ENCODE assay signal across 8 cellular contexts in the genomic region with DNA sequence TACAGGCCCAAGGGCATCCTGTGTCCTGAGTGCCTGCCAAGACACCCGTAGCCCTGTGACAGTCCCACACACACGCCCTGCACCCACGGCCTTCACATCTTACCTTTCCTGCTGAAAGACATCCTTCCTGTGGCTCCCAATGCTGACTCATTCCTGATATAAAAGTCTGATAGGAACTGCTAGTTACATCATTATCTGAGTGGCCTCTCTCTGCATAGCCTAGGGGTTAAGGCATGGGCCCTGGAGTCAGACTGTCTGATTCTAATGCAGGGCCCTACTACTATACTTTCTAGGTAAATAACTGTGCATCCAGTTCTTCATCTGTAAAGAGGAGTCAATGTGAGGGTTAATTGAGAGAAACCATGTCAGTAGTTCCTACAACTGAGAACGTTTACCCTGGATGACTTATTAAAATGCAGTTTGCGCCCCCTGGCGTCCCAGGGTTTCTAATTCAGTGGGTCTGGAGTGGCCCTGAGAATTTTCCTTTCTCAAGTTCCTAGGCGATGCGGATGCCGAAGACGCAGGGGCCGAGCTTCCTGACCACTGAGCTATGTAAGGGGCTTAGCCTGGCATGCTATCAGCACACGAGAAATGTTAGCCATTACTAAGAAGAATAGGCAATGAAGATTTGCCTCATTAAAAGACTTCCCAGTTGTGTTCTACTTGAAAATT. TPM values are rescaled to one million over a fixed set of nuclear protein-coding genes. Genes with fewer than 3 reads are reported as not detected.
A peak's percentile ranks its signal among the peaks of the same experiment; 100 is the strongest.
DNase-seq lines count a peak whose midpoint lies in the region; ATAC-seq and TF ChIP-seq lines count a peak whose summit lies in the region.

No MANE protein-coding gene starts in this region.

- H3K4me1 ChIP-seq in MM.1S (ENCODE audit: low read length): no peaks in the 10 kb centered on the region
- H3K4me1 ChIP-seq in SJSA1 (replicated peaks): peaks cover 26% of the 10 kb centered on the region

- H3K9me3 ChIP-seq in MM.1S (replicated peaks; ENCODE audit: insufficient read depth, low read length) (no peaks in the 10 kb centered on the region), SJSA1 (replicated peaks) (no peaks in the 10 kb centered on the region)

- H3K36me3 ChIP-seq in MM.1S (replicated peaks; ENCODE audit: insufficient read depth, low read length) (no peaks in the 10 kb centered on the region), SJSA1 (no peaks in the 10 kb centered on the region)

- DNase-seq in DMS114 treated with DMSO at 0.1 percent for 48 hours (lab: John Stamatoyannopoulos, UW; ENCODE audit: unreplicated experiment): peak; percentile 58
- DNase-seq in MM.1S: peak; percentile 74
- peak; percentile 63 to 80 for DNase-seq in SJSA1 (ENCODE audit: low read depth in 1 of 2, low spot score in 2 of 2)
- DNase-seq in activated naive CD4-positive, alpha-beta T cell (lab: John Stamatoyannopoulos, UW): peak in 3 of 4 experiments; percentile 26 to 45 (median 40)
- peak; percentile 63 to 91 (median 84) for DNase-seq in head of caudate nucleus
- peak; percentile 86 for DNase-seq in pons (ENCODE audit: low spot score)
- peak; percentile 76 for DNase-seq in ureter (ENCODE audit: low spot score)

- H3K79me2 ChIP-seq in MM.1S (ENCODE audit: low read length): no peaks in the 10 kb centered on the region

- TF ChIP-seq CTCF in MM.1S (IDR thresholded peaks at IDR 0.05; ENCODE audit: low read length): peak; percentile 77

- H3K9ac ChIP-seq in MM.1S (ENCODE audit: low read length): no peak overlapping the region

- intact Hi-C loops in head of caudate nucleus (cut with DNase I): loop anchor here (5.0 kb wide), 1 partner anchor 123 kb away; no protein-coding TSS in a partner anchor

- H3K9me2 ChIP-seq in MM.1S (replicated peaks; ENCODE audit: insufficient read depth, low read length): no peaks in the 10 kb centered on the region

- H2AFZ ChIP-seq in MM.1S (ENCODE audit: low read length): no peak overlapping the region

- no peaks in the 10 kb centered on the region for H4K20me1 ChIP-seq in MM.1S (ENCODE audit: insufficient read depth, low read length)

- H3K4me3 ChIP-seq in MM.1S (ENCODE audit: low read length) (no peak overlapping the region), SJSA1 (no peak overlapping the region)

- peak; percentile 65 for ATAC-seq in GM21786 (IDR thresholded peaks at IDR 0.05; ENCODE audit: unreplicated experiment)

- H3K4me2 ChIP-seq in MM.1S (ENCODE audit: low read depth, low read length): no peak overlapping the region

- H3F3A ChIP-seq in MM.1S (ENCODE audit: insufficient read depth, low read length): no peaks in the 10 kb centered on the region

- H3K27me3 ChIP-seq in MM.1S (replicated peaks; ENCODE audit: insufficient read depth, low read length) (no peaks in the 10 kb centered on the region), SJSA1 (replicated peaks) (no peaks in the 10 kb centered on the region)

- H3K27ac ChIP-seq in MM.1S (ENCODE audit: low read length) (no peak overlapping the region), SJSA1 (no peak overlapping the region)

RNA-seq across cellular contexts. Expression of gene GPR45, which starts 6.0 kb away (rescaled TPM):
- total RNA-seq in SJSA1 (2014; rRNA removed; shearing (Covaris generic)): 0.16 and 0.29 TPM in 2 replicates
- total RNA-seq in ureter: not detected
